In genomic region chr19:49877020-49877878, GRCh38 we compare ENCODE assay signal across 8 cellular contexts. TPM values are rescaled to one million over a fixed set of nuclear protein-coding genes. Genes with fewer than 3 reads are reported as not detected.
A peak's percentile ranks its signal among the peaks of the same experiment; 100 is the strongest.
DNase-seq lines count a peak whose midpoint lies in the region; ATAC-seq and TF ChIP-seq lines count a peak whose summit lies in the region.

Gene AKT1S1 (minus strand): TSS chr19:49877355. CDS start chr19:49873295, 4,060 bp downstream.
Gene TBC1D17 (plus strand): TSS chr19:49877702. CDS start chr19:49877724, 22 bp downstream.

- no peaks in the 10 kb centered on the region for H3K9me3 Mint-ChIP-seq in activated CD4-positive, alpha-beta T cell treated with anti-CD3 and anti-CD28 coated beads, Interleukin-2, amount 10 ng/mL, durations not matched to agents 7 days and 5 days

- POLR2A ChIA-PET in activated CD4-positive, alpha-beta T cell treated with anti-CD3 and anti-CD28 coated beads, Interleukin-2, amount 10 ng/mL, durations not matched to agents 7 days and 5 days (lab: Charles Lee), result no interaction called here

- H3K27ac Mint-ChIP-seq in activated CD4-positive, alpha-beta T cell treated with anti-CD3 and anti-CD28 coated beads, Interleukin-2, amount 10 ng/mL, durations not matched to agents 7 days and 5 days, result no peak within 1 kb of the TSS

- ATAC-seq in GM19351 (IDR thresholded peaks at IDR 0.05; ENCODE audit: unreplicated experiment) (peak; percentile 50), HG03520 (IDR thresholded peaks at IDR 0.05; ENCODE audit: unreplicated experiment) (peak; percentile 45)

- H3K27me3 Mint-ChIP-seq in activated CD4-positive, alpha-beta T cell treated with anti-CD3 and anti-CD28 coated beads, Interleukin-2, amount 10 ng/mL, durations not matched to agents 7 days and 5 days, result no peaks in the 10 kb centered on the region

- H3K4me3 ChIP-seq in coronary artery, result peak within 1 kb of the TSS; percentile 94

- peak; percentile 95 to 100 (median 99) for DNase-seq in C1 segment of cervical spinal cord (lab: John Stamatoyannopoulos, UW)
- peak; percentile 100 for DNase-seq in NCI-H69 (lab: John Stamatoyannopoulos, UW)
- DNase-seq in activated CD4-positive, alpha-beta T cell treated with anti-CD3 and anti-CD28 coated beads, Interleukin-2, amount 10 ng/mL, durations not matched to agents 7 days and 5 days, result peak; percentile 99
- peak; percentile 100 for DNase-seq in coronary artery (ENCODE audit: low spot score)
- DNase-seq in stimulated activated CD4-positive, alpha-beta T cell treated with anti-CD3 and anti-CD28 coated beads, Interleukin-1b, Interleukin-23, amount 100 ng/mL, for 4 hours (ENCODE audit: low read depth in 2 of 2), result peak; percentile 92 to 97

- H3K27ac ChIP-seq in coronary artery (peak within 1 kb of the TSS; percentile 99 to 100), layer of hippocampus (ENCODE audit: low read depth, low read length) (peak within 1 kb of the TSS; percentile 100)

- TF ChIP-seq CTCF in coronary artery (IDR thresholded peaks at IDR 0.05), result no peak

- no peak within 1 kb of the TSS for H3K4me3 Mint-ChIP-seq in activated CD4-positive, alpha-beta T cell treated with anti-CD3 and anti-CD28 coated beads, Interleukin-2, amount 10 ng/mL, durations not matched to agents 7 days and 5 days

- CTCF ChIA-PET in activated CD4-positive, alpha-beta T cell treated with anti-CD3 and anti-CD28 coated beads, Interleukin-2, amount 10 ng/mL, durations not matched to agents 7 days and 5 days (lab: Charles Lee), result interaction anchor here (1.3 to 2.3 kb wide), 2 partner anchors 14 to 51 kb away, joined by 5 to 11 read pairs; no protein-coding TSS in a partner anchor

- H3K27me3 ChIP-seq in layer of hippocampus (ENCODE audit: control insufficient read depth, insufficient read depth, low read length), result no peaks in the 10 kb centered on the region

- H3K4me1 Mint-ChIP-seq in activated CD4-positive, alpha-beta T cell treated with anti-CD3 and anti-CD28 coated beads, Interleukin-2, amount 10 ng/mL, durations not matched to agents 7 days and 5 days, result peaks cover 31% of the 10 kb centered on the region

- H3K36me3 Mint-ChIP-seq in activated CD4-positive, alpha-beta T cell treated with anti-CD3 and anti-CD28 coated beads, Interleukin-2, amount 10 ng/mL, durations not matched to agents 7 days and 5 days (ENCODE audit: low read depth), result peaks cover 18% of the 10 kb centered on the region

RNA-seq across cellular contexts. Expression of gene AKT1S1, which starts in this region (rescaled TPM):
- total RNA-seq in activated CD4-positive, alpha-beta T cell treated with anti-CD3 and anti-CD28 coated beads, Interleukin-2, amount 10 ng/mL, durations not matched to agents 7 days and 5 days, result 10 to 100 TPM; 17.5 to 18.9 TPM

RNA-seq across cellular contexts. Expression of gene TBC1D17, which starts in this region (rescaled TPM):
- total RNA-seq in activated CD4-positive, alpha-beta T cell treated with anti-CD3 and anti-CD28 coated beads, Interleukin-2, amount 10 ng/mL, durations not matched to agents 7 days and 5 days, result 10 to 100 TPM; 33.2 to 33.8 TPM

Comparison
In these comparisons a context has a peak if more than half of its experiments do, and no peak if none do; other contexts are left out.
1. Peak in every context shown above with its lines: DNase-seq, ATAC-seq, H3K4me3 ChIP-seq and H3K27ac ChIP-seq.